ENCODE assay signal across 13 cellular contexts in genomic region chr14:85420707-85421106, GRCh38.
DNase-seq lines count a peak whose midpoint lies in the region; ATAC-seq and TF ChIP-seq lines count a peak whose summit lies in the region.
"Had no signal": no experiment of that assay in that cellular context is flagged by ENCODE, and none has a peak within 500 bp of the region (broad histone marks: within the 10 kb centered on the region; RNA-seq: fewer than 3 reads in every experiment).

No MANE protein-coding gene starts in this region.

- DNase-seq in HL-60 (ENCODE audit: low read depth in 1 of 2, low spot score in 1 of 2) = no peak
- peak; percentile 40 for DNase-seq in mammary epithelial cell
- peak in 1 of 2 donors; percentile 64 for DNase-seq in foreskin keratinocyte
- no peak for DNase-seq in activated effector memory CD4-positive, alpha-beta T cell treated with anti-CD3 and anti-CD28 coated beads, Interleukin-2, amount 50 U/mL, for 16 hours
- DNase-seq: BE2C; CD4-positive, alpha-beta memory T cell; DMS79 had no signal

- no peaks in the 10 kb centered on the region for H3K36me3 ChIP-seq in mammary epithelial cell (ENCODE audit: insufficient read depth, low read length)
- H3K36me3 ChIP-seq: BE2C, HAP-1 had no signal

- H3K4me3 ChIP-seq in HL-60 (replicated peaks; ENCODE audit: insufficient read depth, low read length) (no peak overlapping the region), mammary epithelial cell (replicated peaks in 1 of 3; ENCODE audit: insufficient read depth in 1 of 3, low read depth in 2 of 3, low read length in 3 of 3) (no peak overlapping the region)
- H3K4me3 ChIP-seq: A549, GM12878, HAP-1 had no signal

- CTCF ChIA-PET in mammary epithelial cell (lab: Charles Lee; ENCODE audit: low non-redundant PET) = no interaction called here

- no peaks in the 10 kb centered on the region for H4K20me1 ChIP-seq in mammary epithelial cell (ENCODE audit: insufficient read depth, low read length)

- peaks cover 48% of the 10 kb centered on the region for H3K4me1 ChIP-seq in mammary epithelial cell (ENCODE audit: insufficient read depth, low read length)
- H3K4me1 ChIP-seq in foreskin keratinocyte = peaks cover 49% of the 10 kb centered on the region
- H3K4me1 ChIP-seq: BE2C, HAP-1 had no signal

- H3K27me3 ChIP-seq in HL-60 (ENCODE audit: insufficient read depth, poor library complexity, severe bottlenecking) (no peaks in the 10 kb centered on the region), mammary epithelial cell (ENCODE audit: insufficient read depth, low read length) (no peaks in the 10 kb centered on the region), foreskin keratinocyte (no peaks in the 10 kb centered on the region)
- H3K27me3 ChIP-seq: BE2C had no signal

- dilution Hi-C loops in mammary epithelial cell (cut with HindIII; ENCODE audit: low sequenced_read_pairs) = no loop called here

- WGBS in mammary epithelial cell (ENCODE audit: low coverage, missing lambda C conversion rate) = 65% methylated on average over 5 of the region's 5 CpGs

- ATAC-seq in foreskin keratinocyte (peak; percentile 33), GM21723 (IDR thresholded peaks at IDR 0.05; ENCODE audit: unreplicated experiment) (no peak), HG02884 (IDR thresholded peaks at IDR 0.05; ENCODE audit: unreplicated experiment) (no peak)
- ATAC-seq: GM12878 had no signal

- no peak for TF ChIP-seq CTCF in HL-60 (IDR thresholded peaks at IDR 0.05; ENCODE audit: insufficient read depth, low read length)
- TF ChIP-seq CTCF in mammary epithelial cell (conservative IDR thresholded peaks at IDR 0.05 in 1 of 2, IDR thresholded peaks at IDR 0.05 in 1 of 2; ENCODE audit: extremely low read depth in 1 of 2, insufficient read depth in 1 of 2, low read depth in 1 of 2, low read length in 2 of 2) = no peak
- TF ChIP-seq CTCF in foreskin keratinocyte (conservative IDR thresholded peaks at IDR 0.05) = no peak

- intact Hi-C loops in mammary epithelial cell (cut with micrococcal nuclease) = loop anchor here (1.0 kb wide), 1 partner anchor 20 kb away; no protein-coding TSS in a partner anchor

- BruUV-seq in mammary epithelial cell (replicated peaks; lab: Mats Ljungman, UMichigan) = no TSS peak

- no peaks in the 10 kb centered on the region for H3K9me3 ChIP-seq in mammary epithelial cell (replicated peaks; ENCODE audit: insufficient read depth, low read length)
- H3K9me3 ChIP-seq: A549, BE2C, HAP-1 had no signal

- H2AFZ ChIP-seq in mammary epithelial cell (ENCODE audit: low read depth, low read length) = no peak overlapping the region

- H3K9ac ChIP-seq in mammary epithelial cell (ENCODE audit: insufficient read depth, low read length) = no peak overlapping the region

- H3K79me2 ChIP-seq in mammary epithelial cell (ENCODE audit: insufficient read depth, low read length) = no peaks in the 10 kb centered on the region

- no peak overlapping the region for H3K4me2 ChIP-seq in mammary epithelial cell (ENCODE audit: insufficient read depth, low read depth, low read length)
- H3K4me2 ChIP-seq: A549 had no signal

- in situ Hi-C loops in mammary epithelial cell (cut with MboI; ENCODE audit: low sequenced_read_pairs in 2 of 2) = loop anchor here in 1 of 2 donors (25.0 kb wide), 1 partner anchor 183 kb away; no protein-coding TSS in a partner anchor

- H3K27ac ChIP-seq in HL-60 (replicated peaks) (peak overlapping the region; percentile 40; the same call in 1 of the 2 replicates), mammary epithelial cell (ENCODE audit: insufficient read depth, low read depth, low read length) (peak overlapping the region; percentile 72), foreskin keratinocyte (peak overlapping the region; percentile 85)
- H3K27ac ChIP-seq: C4-2B had no signal
